Comparison of ENCODE assay signal across 8 cellular contexts in the genomic region with DNA sequence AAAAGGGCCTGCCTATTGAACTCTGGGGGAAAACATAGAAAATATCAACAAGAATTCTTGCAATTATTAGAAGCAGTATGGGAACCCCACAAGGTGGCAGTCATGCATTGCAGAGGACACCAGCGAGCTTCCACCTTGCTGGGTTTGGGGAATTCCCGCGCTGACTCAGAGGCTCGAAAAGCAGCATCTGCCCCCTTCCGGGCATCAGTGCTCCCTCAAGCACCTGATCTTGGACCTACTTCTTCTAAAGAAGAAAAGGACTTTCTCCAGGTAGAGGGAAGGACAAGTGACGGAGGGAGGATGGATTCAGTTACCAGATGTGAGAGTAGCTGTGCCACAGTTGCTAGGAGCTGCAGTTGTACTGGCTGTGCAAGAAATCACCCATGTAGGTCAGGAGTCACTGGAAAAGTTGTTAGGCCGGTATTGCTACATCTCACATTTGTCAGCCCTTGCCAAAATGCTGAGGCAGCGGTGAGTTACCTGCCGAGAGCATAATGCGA.
A peak's percentile ranks its signal among the peaks of the same experiment; 100 is the strongest.
DNase-seq lines count a peak whose midpoint lies in the region; ATAC-seq and TF ChIP-seq lines count a peak whose summit lies in the region.
"Not testable (repeated sequence)": the region's sequence is repeated elsewhere in the genome, so short reads cannot be mapped to it uniquely, and the experiment has no call there.

No MANE protein-coding gene starts in this region.

- H3K27ac Mint-ChIP-seq in CD4-positive, alpha-beta memory T cell; WTC11; neural progenitor cell: not testable (repeated sequence)

- DNase-seq in CD4-positive, alpha-beta memory T cell, result peak; percentile 55 to 64 (median 62)
- peak; percentile 54 for DNase-seq in IMR-90
- peak; percentile 2 to 39 for DNase-seq in NCI-H524 (lab: John Stamatoyannopoulos, UW)
- peak; percentile 76 for DNase-seq in WTC11 (ENCODE audit: low spot score)
- DNase-seq in activated naive CD8-positive, alpha-beta T cell treated with anti-CD3 and anti-CD28 coated beads, Interleukin-2, amount 50 U/mL, for 16 hours (ENCODE audit: low read depth, low spot score), result peak; percentile 39
- peak; percentile 12 for DNase-seq in foreskin melanocyte
- peak; percentile 66 for DNase-seq in neural progenitor cell (ENCODE audit: low spot score)
- DNase-seq in stimulated activated CD8-positive, alpha-beta memory T cell treated with anti-CD3 and anti-CD28 coated beads, Interleukin-15, amount 100 ng/mL, for 48 hours (ENCODE audit: low read depth in 2 of 2), result peak; percentile 40 to 46

- not testable (repeated sequence) for H3K27me3 Mint-ChIP-seq in CD4-positive, alpha-beta memory T cell; WTC11 (ENCODE audit: low read depth); neural progenitor cell (ENCODE audit: insufficient read depth, low read depth)

- H3K56ac ChIP-seq in IMR-90 (ENCODE audit: extremely low read depth, insufficient read depth, low read length), result not testable (repeated sequence)

- H2BK5ac ChIP-seq in IMR-90 (ENCODE audit: low read depth, low read length, poor library complexity, severe bottlenecking), result not testable (repeated sequence)

- POLR2A ChIA-PET in CD4-positive, alpha-beta memory T cell (lab: Charles Lee; ENCODE audit: partially characterized antibody); IMR-90 (lab: Charles Lee; ENCODE audit: unreplicated experiment); WTC11 (lab: Charles Lee): not testable (repeated sequence)

- not testable (repeated sequence) for H3F3A ChIP-seq in neural progenitor cell (ENCODE audit: low read depth)

- not testable (repeated sequence) for TF ChIP-seq POLR2A in IMR-90 (IDR thresholded peaks at IDR 0.05; ENCODE audit: low read depth, low read length)

- not testable (repeated sequence) for H4K91ac ChIP-seq in IMR-90 (ENCODE audit: insufficient read depth, low read depth, low read length)

- TF ChIP-seq CTCF in IMR-90 (conservative IDR thresholded peaks at IDR 0.05; ENCODE audit: low read depth, low read length) (peak; percentile 41), WTC11 (IDR thresholded peaks at IDR 0.05) (peak; percentile 58), neural progenitor cell (IDR thresholded peaks at IDR 0.05) (peak; percentile 83)

- in situ Hi-C loops in IMR-90 (cut with MboI; ENCODE audit: low sequenced_read_pairs), result not testable (repeated sequence)

- H4K8ac ChIP-seq in IMR-90 (ENCODE audit: low read depth in 2 of 2, low read length in 2 of 2), result not testable (repeated sequence)

- not testable (repeated sequence) for H3K9me3 Mint-ChIP-seq in CD4-positive, alpha-beta memory T cell; WTC11; neural progenitor cell

- H3K27me3 ChIP-seq in CD4-positive, alpha-beta memory T cell (ENCODE audit: insufficient read depth, low read length); IMR-90 (ENCODE audit: control insufficient read depth, insufficient read depth, low read length); neural progenitor cell: not testable (repeated sequence)

- H2BK120ac ChIP-seq in IMR-90 (ENCODE audit: low read depth, low read length), result not testable (repeated sequence)

- H3K14ac ChIP-seq in IMR-90 (replicated peaks; ENCODE audit: low read depth, low read length), result not testable (repeated sequence)

- not testable (repeated sequence) for H3K79me1 ChIP-seq in IMR-90 (ENCODE audit: low read depth in 1 of 2, low read length in 2 of 2)

- H3K36me3 ChIP-seq in CD4-positive, alpha-beta memory T cell (ENCODE audit: insufficient read depth, low read length); IMR-90 (ENCODE audit: control insufficient read depth, insufficient read depth, low read length); neural progenitor cell: not testable (repeated sequence)

- not testable (repeated sequence) for H4K20me1 ChIP-seq in IMR-90 (ENCODE audit: insufficient read depth, low read length); neural progenitor cell (ENCODE audit: low read depth)

- H3K4me3 Mint-ChIP-seq in CD4-positive, alpha-beta memory T cell; WTC11; neural progenitor cell: not testable (repeated sequence)

- dilution Hi-C loops in IMR-90 (cut with HindIII; ENCODE audit: low sequenced_read_pairs, unreplicated experiment), result not testable (repeated sequence)

- not testable (repeated sequence) for H3K4me1 Mint-ChIP-seq in CD4-positive, alpha-beta memory T cell; WTC11; neural progenitor cell

- TF ChIP-seq RAD21 in IMR-90 (IDR thresholded peaks at IDR 0.05; ENCODE audit: low read length), result peak; percentile 48; the same call in 1 of the 2 replicates

- not testable (repeated sequence) for BruUV-seq in IMR-90 (replicated peaks; lab: Mats Ljungman, UMichigan)

- H3K4ac ChIP-seq in IMR-90 (ENCODE audit: low read depth, low read length), result not testable (repeated sequence)

- not testable (repeated sequence) for H3K4me1 ChIP-seq in CD4-positive, alpha-beta memory T cell (ENCODE audit: insufficient read depth, low read length); IMR-90 (ENCODE audit: control insufficient read depth, insufficient read depth, low read length); neural progenitor cell

- not testable (repeated sequence) for H3K23ac ChIP-seq in IMR-90 (ENCODE audit: low read depth, low read length)

- WGBS in IMR-90 (ENCODE audit: extremely low coverage in 2 of 2, insufficient read length in 1 of 2), 2 experiments, result no CpG with 5 or more reads among the region's 10 CpGs

- H3K9ac ChIP-seq in IMR-90 (ENCODE audit: low read depth, low read length); neural progenitor cell: not testable (repeated sequence)

- ATAC-seq in IMR-90 (ENCODE audit: low read depth); WTC11: not testable (repeated sequence)

- H2BK15ac ChIP-seq in IMR-90 (ENCODE audit: low read depth, low read length), result not testable (repeated sequence)

- H2AFZ ChIP-seq in IMR-90 (replicated peaks; ENCODE audit: low read length, poor library complexity), result not testable (repeated sequence)
- H2AFZ ChIP-seq in neural progenitor cell (replicated peaks), result peak overlapping the region; percentile 17

- not testable (repeated sequence) for H2AK5ac ChIP-seq in IMR-90 (ENCODE audit: low read depth, low read length)

- H2AK9ac ChIP-seq in IMR-90 (replicated peaks; ENCODE audit: low read depth, low read length, poor library complexity), result not testable (repeated sequence)

- H3K9me3 ChIP-seq in CD4-positive, alpha-beta memory T cell (ENCODE audit: control insufficient read depth in 1 of 2, low read length in 2 of 2); IMR-90 (ENCODE audit: control insufficient read depth, insufficient read depth, low read length); neural progenitor cell (ENCODE audit: low read depth): not testable (repeated sequence)

- H3K36me3 Mint-ChIP-seq in CD4-positive, alpha-beta memory T cell; WTC11; neural progenitor cell: not testable (repeated sequence)

- H4K5ac ChIP-seq in IMR-90 (ENCODE audit: low read depth, low read length), result not testable (repeated sequence)

- not testable (repeated sequence) for H2BK20ac ChIP-seq in IMR-90 (ENCODE audit: low read depth, low read length)

- H3K9me1 ChIP-seq in IMR-90 (ENCODE audit: insufficient read depth, low read length), result not testable (repeated sequence)

- not testable (repeated sequence) for H3K18ac ChIP-seq in IMR-90 (ENCODE audit: low read depth, low read length)

- intact Hi-C loops in CD4-positive, alpha-beta memory T cell (cut with micrococcal nuclease), result loop anchor here (1.0 to 2.0 kb wide), 2 partner anchors 628 to 644 kb away; no protein-coding TSS in a partner anchor
- intact Hi-C loops in IMR-90 (cut with micrococcal nuclease), result loop anchor here (1.0 to 5.0 kb wide), 2 partner anchors 415 to 644 kb away; a partner anchor contains a TSS

- H3K27ac ChIP-seq in CD4-positive, alpha-beta memory T cell (ENCODE audit: low read depth, low read length); IMR-90 (ENCODE audit: insufficient read depth, low read length); neural progenitor cell: not testable (repeated sequence)

- not testable (repeated sequence) for H3K4me2 ChIP-seq in IMR-90 (ENCODE audit: low read depth, low read length); neural progenitor cell

- not testable (repeated sequence) for H3K79me2 ChIP-seq in neural progenitor cell (ENCODE audit: low read depth)

- CTCF ChIA-PET in CD4-positive, alpha-beta memory T cell (lab: Charles Lee; ENCODE audit: partially characterized antibody), result interaction anchor here (0.9 to 1.4 kb wide), 6 partner anchors 9 to 89 kb away, joined by 3 to 4 read pairs (median 3); no protein-coding TSS in a partner anchor
- CTCF ChIA-PET in IMR-90 (lab: Yijun Ruan, JAX), result not testable (repeated sequence)
- CTCF ChIA-PET in WTC11 (lab: Charles Lee), result interaction anchor here (1.1 to 2.7 kb wide), 5 partner anchors 10 to 624 kb away, joined by 3 to 8 read pairs (median 4); a partner anchor contains a TSS

- H3K4me3 ChIP-seq in CD4-positive, alpha-beta memory T cell (ENCODE audit: low read length in 2 of 2); IMR-90 (ENCODE audit: insufficient read depth, low read depth, low read length); neural progenitor cell: not testable (repeated sequence)

TF ChIP-seq in IMR-90, 13 proteins besides CTCF, POLR2A, EP300 and RAD21:
- peak; percentile 39; the same call in 1 of the 2 replicates for TF ChIP-seq SMC3 (IDR thresholded peaks at IDR 0.05; ENCODE audit: low read depth, low read length)
TF ChIP-seq in IMR-90: peak in this region for 1; not testable (repeated sequence) for 12.

Comparison
In these comparisons a context has a peak if more than half of its experiments do, and no peak if none do; other contexts are left out.
1. DNase-seq: peak in every context shown above with its lines; median percentile 76 in WTC11; 66 in neural progenitor cell; 62 in CD4-positive, alpha-beta memory T cell; 54 in IMR-90; 43 in stimulated activated CD8-positive, alpha-beta memory T cell treated with anti-CD3 and anti-CD28 coated beads, Interleukin-15, amount 100 ng/mL, for 48 hours; 39 in activated naive CD8-positive, alpha-beta T cell treated with anti-CD3 and anti-CD28 coated beads, Interleukin-2, amount 50 U/mL, for 16 hours; 20 in NCI-H524; 12 in foreskin melanocyte.